13 cellular contexts compared by ENCODE assay signal in the genomic region with DNA sequence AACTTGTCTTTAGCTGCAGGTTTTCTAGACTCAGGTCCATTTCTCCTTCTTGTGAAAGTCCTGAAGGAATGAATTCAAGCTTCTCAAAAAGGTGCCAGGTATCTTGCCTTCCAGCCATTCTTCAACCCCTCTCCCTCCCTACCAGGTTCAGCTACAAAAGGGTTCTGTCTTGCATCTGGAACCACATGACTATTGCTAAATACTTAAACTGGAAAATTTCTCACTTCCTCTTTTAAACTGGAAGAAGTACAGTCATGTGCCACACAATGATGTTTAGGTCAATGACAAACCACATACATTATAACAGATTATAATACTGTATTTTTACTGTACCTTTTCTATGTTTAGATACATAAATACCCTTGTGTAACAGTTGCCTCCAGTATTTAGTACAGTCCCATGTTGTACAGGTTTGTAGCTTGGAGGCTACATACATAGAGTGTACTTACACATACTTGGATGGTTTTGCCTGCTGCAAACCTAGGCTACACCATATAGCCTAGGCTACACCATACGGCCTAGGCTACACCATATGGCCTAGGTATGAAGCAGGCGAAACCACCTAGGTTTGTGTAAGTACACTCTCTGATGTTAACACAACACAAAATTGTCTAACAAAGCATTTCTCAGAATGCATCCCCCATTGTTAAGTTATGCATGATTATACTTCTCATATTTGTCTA.
DNase-seq lines count a peak whose midpoint lies in the region; ATAC-seq, FAIRE-seq and TF ChIP-seq lines count a peak whose summit lies in the region.
"Had no signal": no experiment of that assay in that cellular context is flagged by ENCODE, and none has a peak within 500 bp of the region (broad histone marks: within the 10 kb centered on the region; RNA-seq: fewer than 3 reads in every experiment).

No MANE protein-coding gene starts in this region.

- peak; percentile 49 for DNase-seq in CD14-positive monocyte (ENCODE audit: low spot score)
- DNase-seq in K562 (ENCODE audit: extremely low read depth in 1 of 4, low spot score in 3 of 4) = no peak
- no peak for DNase-seq in activated T-helper 2 cell treated with anti-CD3 and anti-CD28 coated beads, Interferon-gamma antibody, Interleukin-2, Interleukin-4, amounts not matched to agents 10 μg/mL and 5 μg/mL and 100 μg/mL, durations not matched to agents 14 hours and 24 hours and 36 hours (ENCODE audit: low spot score)
- no peak for DNase-seq in thyroid gland
- no peak for DNase-seq in SK-N-SH
- DNase-seq in lower leg skin (ENCODE audit: low spot score in 2 of 2) = no peak
- DNase-seq: activated CD4-positive, CD25-positive, alpha-beta regulatory T cell; brain microvascular endothelial cell; CD4-positive, alpha-beta memory T cell; heart right ventricle; NCI-H2227 treated with DMSO at 0.1 percent for 48 hours had no signal

- H3K27me3 ChIP-seq in K562 (ENCODE audit: control insufficient read depth in 2 of 2, insufficient read depth in 2 of 2, low read length in 2 of 2) (peaks cover 3 to 10% of the 10 kb centered on the region in 2 experiments), thyroid gland (no peaks in the 10 kb centered on the region), SK-N-SH (ENCODE audit: insufficient read depth) (no peaks in the 10 kb centered on the region)
- H3K27me3 ChIP-seq: brain microvascular endothelial cell, heart right ventricle had no signal

- CTCF ChIA-PET in K562 (lab: Yijun Ruan, JAX; ENCODE audit: low intra/inter-chr PET ratio) = no interaction called here
- CTCF ChIA-PET in SK-N-SH (lab: Yijun Ruan, JAX) = interaction anchor here (1.4 kb wide), 1 partner anchor 216 kb away, joined by 3 read pairs; no protein-coding TSS in a partner anchor

- H3K9me3 ChIP-seq in K562 (replicated peaks; ENCODE audit: control insufficient read depth, insufficient read depth, low read depth, low read length) (no peaks in the 10 kb centered on the region), thyroid gland (no peaks in the 10 kb centered on the region), SK-N-SH (no peaks in the 10 kb centered on the region)
- H3K9me3 ChIP-seq: heart right ventricle had no signal

- H3K27me3 Mint-ChIP-seq in CD14-positive monocyte (ENCODE audit: low read depth in 3 of 3) = peaks cover 0 to 1% (median 0%) of the 10 kb centered on the region in 3 donors
- H3K27me3 Mint-ChIP-seq in activated T-helper 2 cell treated with anti-CD3 and anti-CD28 coated beads, Interferon-gamma antibody, Interleukin-2, Interleukin-4, amounts not matched to agents 10 μg/mL and 5 μg/mL and 100 μg/mL, durations not matched to agents 14 hours and 24 hours and 36 hours (ENCODE audit: low read depth) = no peaks in the 10 kb centered on the region
- H3K27me3 Mint-ChIP-seq: CD4-positive, alpha-beta memory T cell had no signal

- H3K79me2 ChIP-seq in K562 (ENCODE audit: control insufficient read depth, insufficient read depth, low read length) (no peaks in the 10 kb centered on the region), SK-N-SH (ENCODE audit: insufficient read depth) (no peaks in the 10 kb centered on the region)

- intact Hi-C loops in CD14-positive monocyte (cut with micrococcal nuclease) (loop anchor here in 1 of 2 donors (10.0 kb wide), 1 partner anchor 81 kb away; no protein-coding TSS in a partner anchor), K562 (cut with micrococcal nuclease) (no loop called here), thyroid gland (cut with DNase I) (no loop called here), lower leg skin (cut with DNase I; ENCODE audit: low total_unique reads) (no loop called here)
- intact Hi-C loops in activated T-helper 2 cell treated with anti-CD3 and anti-CD28 coated beads, Interferon-gamma antibody, Interleukin-2, Interleukin-4, amounts not matched to agents 10 μg/mL and 5 μg/mL and 100 μg/mL, durations not matched to agents 14 hours and 24 hours and 36 hours (cut with micrococcal nuclease) = no loop called here

- no peaks in the 10 kb centered on the region for H3K36me3 ChIP-seq in K562 (ENCODE audit: control insufficient read depth, insufficient read depth, low read length)
- H3K36me3 ChIP-seq in thyroid gland = no peaks in the 10 kb centered on the region
- no peaks in the 10 kb centered on the region for H3K36me3 ChIP-seq in SK-N-SH (replicated peaks in 1 of 2; ENCODE audit: control insufficient read depth in 1 of 2, insufficient read depth in 2 of 2, low read length in 1 of 2)
- H3K36me3 ChIP-seq: brain microvascular endothelial cell had no signal

- H3K9ac ChIP-seq in K562 (ENCODE audit: insufficient read depth in 1 of 2, low read depth in 2 of 2, low read length in 2 of 2) (no peak overlapping the region), SK-N-SH (no peak overlapping the region)

- H3K4me2 ChIP-seq in K562 (ENCODE audit: insufficient read depth, low read length) (no peak overlapping the region), SK-N-SH (no peak overlapping the region)

- H3K4me1 Mint-ChIP-seq in CD14-positive monocyte = peaks cover 24% of the 10 kb centered on the region
- peaks cover 12% of the 10 kb centered on the region for H3K4me1 Mint-ChIP-seq in activated T-helper 2 cell treated with anti-CD3 and anti-CD28 coated beads, Interferon-gamma antibody, Interleukin-2, Interleukin-4, amounts not matched to agents 10 μg/mL and 5 μg/mL and 100 μg/mL, durations not matched to agents 14 hours and 24 hours and 36 hours (ENCODE audit: low read depth)

- 2% methylated on average over 2 of the region's 2 CpGs for WGBS in K562 (ENCODE audit: insufficient coverage, low coverage, missing lambda C conversion rate)
- 92 to 97% methylated on average over 2 of the region's 2 CpGs for WGBS in thyroid gland, 2 donors
- 92% methylated on average over 2 of the region's 2 CpGs for WGBS in SK-N-SH (ENCODE audit: low lambda C conversion rate)
- WGBS in lower leg skin, 2 donors = 85 to 94% methylated on average over 2 of the region's 2 CpGs

- H3K9me1 ChIP-seq in K562 (ENCODE audit: control insufficient read depth, insufficient read depth, low read length) = no peaks in the 10 kb centered on the region

- H4K20me1 ChIP-seq in K562 (replicated peaks; ENCODE audit: control insufficient read depth, insufficient read depth, low read length) (no peaks in the 10 kb centered on the region), SK-N-SH (ENCODE audit: insufficient read depth) (no peaks in the 10 kb centered on the region)

- peak overlapping the region in 6 of 7 donors; percentile 74 to 88 (median 83) for H3K27ac Mint-ChIP-seq in CD14-positive monocyte
- no peak overlapping the region for H3K27ac Mint-ChIP-seq in activated T-helper 2 cell treated with anti-CD3 and anti-CD28 coated beads, Interferon-gamma antibody, Interleukin-2, Interleukin-4, amounts not matched to agents 10 μg/mL and 5 μg/mL and 100 μg/mL, durations not matched to agents 14 hours and 24 hours and 36 hours

- H3K4me3 Mint-ChIP-seq in CD14-positive monocyte = no peak overlapping the region
- no peak overlapping the region for H3K4me3 Mint-ChIP-seq in activated T-helper 2 cell treated with anti-CD3 and anti-CD28 coated beads, Interferon-gamma antibody, Interleukin-2, Interleukin-4, amounts not matched to agents 10 μg/mL and 5 μg/mL and 100 μg/mL, durations not matched to agents 14 hours and 24 hours and 36 hours (ENCODE audit: low read depth)
- H3K4me3 Mint-ChIP-seq: CD4-positive, alpha-beta memory T cell had no signal

- H3K4me1 ChIP-seq in K562 (replicated peaks in 1 of 2; ENCODE audit: control insufficient read depth in 2 of 2, insufficient read depth in 2 of 2, low read length in 2 of 2) = no peaks in the 10 kb centered on the region
- peaks cover 12 to 15% of the 10 kb centered on the region in 2 donors for H3K4me1 ChIP-seq in thyroid gland
- peaks cover 0 to 8% of the 10 kb centered on the region in 2 experiments; a peak in 3 of 4 replicates for H3K4me1 ChIP-seq in SK-N-SH (ENCODE audit: control insufficient read depth in 1 of 2, insufficient read depth in 2 of 2, low read depth in 1 of 2, low read length in 1 of 2)

- in situ Hi-C loops in K562 (cut with MboI) = no loop called here

- no peaks in the 10 kb centered on the region for H3K9me3 Mint-ChIP-seq in CD14-positive monocyte
- H3K9me3 Mint-ChIP-seq in activated T-helper 2 cell treated with anti-CD3 and anti-CD28 coated beads, Interferon-gamma antibody, Interleukin-2, Interleukin-4, amounts not matched to agents 10 μg/mL and 5 μg/mL and 100 μg/mL, durations not matched to agents 14 hours and 24 hours and 36 hours = no peaks in the 10 kb centered on the region
- H3K9me3 Mint-ChIP-seq: CD4-positive, alpha-beta memory T cell had no signal

- H3K36me3 Mint-ChIP-seq in CD14-positive monocyte = peaks cover 3 to 6% of the 10 kb centered on the region in 2 donors
- peaks cover 16% of the 10 kb centered on the region for H3K36me3 Mint-ChIP-seq in activated T-helper 2 cell treated with anti-CD3 and anti-CD28 coated beads, Interferon-gamma antibody, Interleukin-2, Interleukin-4, amounts not matched to agents 10 μg/mL and 5 μg/mL and 100 μg/mL, durations not matched to agents 14 hours and 24 hours and 36 hours (ENCODE audit: low read depth)

- H3F3A ChIP-seq in SK-N-SH (replicated peaks; ENCODE audit: insufficient read depth) = no peaks in the 10 kb centered on the region

- H3K4me3 ChIP-seq in K562 (no peak overlapping the region), thyroid gland (replicated peaks in 1 of 3) (no peak overlapping the region), SK-N-SH (ENCODE audit: low read depth in 2 of 2, low read length in 1 of 2) (no peak overlapping the region), lower leg skin (ENCODE audit: low read depth, poor library complexity, severe bottlenecking) (no peak overlapping the region)
- H3K4me3 ChIP-seq: heart right ventricle had no signal

- no peak for FAIRE-seq in K562 (lab: Jason Lieb, UNC)

- ATAC-seq in GM21390 (IDR thresholded peaks at IDR 0.05; ENCODE audit: unreplicated experiment) (peak; percentile 74), HG03558 (IDR thresholded peaks at IDR 0.05; ENCODE audit: extremely low read depth, unreplicated experiment) (peak; percentile 59), K562 (no peak)

- TF ChIP-seq EP300 in K562 (IDR thresholded peaks at IDR 0.05; ENCODE audit: low read length) = no peak
- TF ChIP-seq EP300 in SK-N-SH (IDR thresholded peaks at IDR 0.05; ENCODE audit: borderline replicate concordance in 1 of 2, low read depth in 1 of 2, low read length in 1 of 2) = no peak

- no peak for TF ChIP-seq POLR2A in K562 (conservative IDR thresholded peaks at IDR 0.05)
- TF ChIP-seq POLR2A in thyroid gland (IDR thresholded peaks at IDR 0.05) = no peak
- TF ChIP-seq POLR2A in lower leg skin (IDR thresholded peaks at IDR 0.05) = no peak

- H3K9me2 ChIP-seq in SK-N-SH = no peaks in the 10 kb centered on the region

- H3K27ac ChIP-seq in K562 (ENCODE audit: extremely low read depth, low read depth, low read length) (no peak overlapping the region), thyroid gland (no peak overlapping the region), SK-N-SH (ENCODE audit: low read depth in 2 of 2, low read length in 1 of 2) (no peak overlapping the region)
- H3K27ac ChIP-seq: brain microvascular endothelial cell had no signal

- BruUV-seq in K562 (replicated peaks; lab: Mats Ljungman, UMichigan) = no TSS peak

- no peak for TF ChIP-seq RAD21 in K562 (CRISPR knock-in tag; conservative IDR thresholded peaks at IDR 0.05 in 1 of 2, IDR thresholded peaks at IDR 0.05 in 1 of 2)
- TF ChIP-seq RAD21 in SK-N-SH (IDR thresholded peaks at IDR 0.05; ENCODE audit: low read length) = no peak

- TF ChIP-seq CTCF in CD14-positive monocyte (IDR thresholded peaks at IDR 0.05) = no peak
- no peak for TF ChIP-seq CTCF in K562 (IDR thresholded peaks at IDR 0.05 in 2 of 3, conservative IDR thresholded peaks at IDR 0.05 in 1 of 3; ENCODE audit: insufficient read depth in 2 of 3, low read depth in 1 of 3, low read length in 3 of 3)
- no peak for TF ChIP-seq CTCF in thyroid gland (IDR thresholded peaks at IDR 0.05)
- no peak for TF ChIP-seq CTCF in SK-N-SH (IDR thresholded peaks at IDR 0.05)
- no peak for TF ChIP-seq CTCF in lower leg skin (IDR thresholded peaks at IDR 0.05)

- H2AFZ ChIP-seq in K562 (ENCODE audit: low read depth, low read length) (no peak overlapping the region), SK-N-SH (ENCODE audit: low read depth) (no peak overlapping the region)

- POLR2A ChIA-PET in K562 (lab: Yijun Ruan, JAX) (interaction anchor here (0.8 to 1.0 kb wide), 2 partner anchors 19 to 33 kb away, joined by 3 to 4 read pairs; no protein-coding TSS in a partner anchor), SK-N-SH (lab: Yijun Ruan, JAX) (no interaction called here)
